ENCODE assay signal across 23 cellular contexts in genomic region chr5:85000671-85001070, GRCh38.
DNase-seq lines count a peak whose midpoint lies in the region; ATAC-seq and TF ChIP-seq lines count a peak whose summit lies in the region.
"Had no signal": no experiment of that assay in that cellular context is flagged by ENCODE, and none has a peak within 500 bp of the region (broad histone marks: within the 10 kb centered on the region; RNA-seq: fewer than 3 reads in every experiment).

No MANE protein-coding gene starts in this region.

- no peak overlapping the region for H3K14ac ChIP-seq in IMR-90 (replicated peaks; ENCODE audit: low read depth, low read length)

- H2AK9ac ChIP-seq in IMR-90 (replicated peaks; ENCODE audit: low read depth, low read length, poor library complexity), result no peak overlapping the region

- no peaks in the 10 kb centered on the region for H3K36me3 ChIP-seq in IMR-90 (ENCODE audit: control insufficient read depth, insufficient read depth, low read length)
- no peaks in the 10 kb centered on the region for H3K36me3 ChIP-seq in Karpas-422 (ENCODE audit: insufficient read depth, low read length)
- H3K36me3 ChIP-seq: esophagus squamous epithelium, heart right ventricle, neural progenitor cell had no signal

- BruUV-seq in IMR-90 (replicated peaks; lab: Mats Ljungman, UMichigan), result no TSS peak

- H4K91ac ChIP-seq in IMR-90 (ENCODE audit: insufficient read depth, low read depth, low read length), result no peak overlapping the region

- H3K9me2 ChIP-seq in Karpas-422 (replicated peaks; ENCODE audit: insufficient read depth, low read length), result no peaks in the 10 kb centered on the region

- no peak overlapping the region for H2BK15ac ChIP-seq in IMR-90 (ENCODE audit: low read depth, low read length)

- POLR2A ChIA-PET in IMR-90 (lab: Charles Lee; ENCODE audit: unreplicated experiment), result no interaction called here

- intact Hi-C loops in IMR-90 (cut with micrococcal nuclease), result no loop called here

- in situ Hi-C loops in IMR-90 (cut with MboI; ENCODE audit: low sequenced_read_pairs), result no loop called here

- H3K36me3 Mint-ChIP-seq in stimulated activated naive B cell treated with anti-CD40 and anti-IgM and Interleukin-4, amounts not matched to agents 10 μg/mL and 1 μg/mL and 100 μg/mL, for 72 hours, result no peaks in the 10 kb centered on the region
- H3K36me3 Mint-ChIP-seq: neural progenitor cell had no signal

- CTCF ChIA-PET in IMR-90 (lab: Yijun Ruan, JAX), result no interaction called here

- no peak for TF ChIP-seq CTCF in IMR-90 (conservative IDR thresholded peaks at IDR 0.05; ENCODE audit: low read depth, low read length)

- TF ChIP-seq RAD21 in IMR-90 (IDR thresholded peaks at IDR 0.05; ENCODE audit: low read length), result no peak

- H3K23ac ChIP-seq in IMR-90 (ENCODE audit: low read depth, low read length), result no peak overlapping the region

- H3K27ac ChIP-seq in IMR-90 (ENCODE audit: insufficient read depth, low read length), result no peak overlapping the region
- H3K27ac ChIP-seq in Karpas-422 (ENCODE audit: low read length), result no peak overlapping the region
- H3K27ac ChIP-seq: A549, esophagus squamous epithelium, heart right ventricle, neural progenitor cell, VCaP had no signal

- H3K4me2 ChIP-seq in IMR-90 (ENCODE audit: low read depth, low read length) (no peak overlapping the region), Karpas-422 (ENCODE audit: low read depth, low read length, poor library complexity, severe bottlenecking) (no peak overlapping the region)
- H3K4me2 ChIP-seq: A549, neural progenitor cell had no signal

- H4K8ac ChIP-seq in IMR-90 (ENCODE audit: low read depth in 2 of 2, low read length in 2 of 2), result no peak overlapping the region

- H3K79me2 ChIP-seq in Karpas-422 (ENCODE audit: low read length), result no peaks in the 10 kb centered on the region

- peaks cover 3 to 4% of the 10 kb centered on the region in 2 donors for H3K9me3 Mint-ChIP-seq in stimulated activated naive B cell treated with anti-CD40 and anti-IgM and Interleukin-4, amounts not matched to agents 10 μg/mL and 1 μg/mL and 100 μg/mL, for 72 hours
- H3K9me3 Mint-ChIP-seq: neural progenitor cell had no signal

- no peak overlapping the region for H3K56ac ChIP-seq in IMR-90 (ENCODE audit: extremely low read depth, insufficient read depth, low read length)

- no peak overlapping the region for H3K27ac Mint-ChIP-seq in stimulated activated naive B cell treated with anti-CD40 and anti-IgM and Interleukin-4, amounts not matched to agents 10 μg/mL and 1 μg/mL and 100 μg/mL, for 72 hours
- H3K27ac Mint-ChIP-seq: activated T-helper 2 cell treated with anti-CD3 and anti-CD28 coated beads, Interferon-gamma antibody, Interleukin-2, Interleukin-4, amounts not matched to agents 10 μg/mL and 5 μg/mL and 100 μg/mL, durations not matched to agents 14 hours and 24 hours and 36 hours; neural progenitor cell; stimulated activated naive CD8-positive, alpha-beta T cell treated with anti-CD3 and anti-CD28 coated beads, Interleukin-15, amount 100 ng/mL, for 72 hours; T-helper 17 cell had no signal

- H2AFZ ChIP-seq in IMR-90 (replicated peaks; ENCODE audit: low read length, poor library complexity) (no peak overlapping the region), Karpas-422 (ENCODE audit: low read length) (no peak overlapping the region)
- H2AFZ ChIP-seq: neural progenitor cell had no signal

- no peak overlapping the region for H2BK5ac ChIP-seq in IMR-90 (ENCODE audit: low read depth, low read length, poor library complexity, severe bottlenecking)

- no peak overlapping the region for H3K4ac ChIP-seq in IMR-90 (ENCODE audit: low read depth, low read length)

- no peak overlapping the region for H3K18ac ChIP-seq in IMR-90 (ENCODE audit: low read depth, low read length)

- no peaks in the 10 kb centered on the region for H3K9me1 ChIP-seq in IMR-90 (ENCODE audit: insufficient read depth, low read length)

- no peaks in the 10 kb centered on the region for H3K79me1 ChIP-seq in IMR-90 (ENCODE audit: low read depth in 1 of 2, low read length in 2 of 2)

- dilution Hi-C loops in IMR-90 (cut with HindIII; ENCODE audit: low sequenced_read_pairs, unreplicated experiment), result no loop called here

- H3K9me3 ChIP-seq in IMR-90 (ENCODE audit: control insufficient read depth, insufficient read depth, low read length), result no peaks in the 10 kb centered on the region; the same call in 1 of the 2 replicates
- peaks cover 12% of the 10 kb centered on the region for H3K9me3 ChIP-seq in Karpas-422 (ENCODE audit: low read length)
- H3K9me3 ChIP-seq: A549, esophagus squamous epithelium, heart right ventricle, mucosa of descending colon had no signal

- H3K4me3 ChIP-seq in IMR-90 (ENCODE audit: insufficient read depth, low read depth, low read length), result no peak overlapping the region
- H3K4me3 ChIP-seq in Karpas-422 (ENCODE audit: low read length), result no peak overlapping the region
- H3K4me3 ChIP-seq: A549, esophagus squamous epithelium, heart right ventricle, mucosa of descending colon, neural progenitor cell had no signal

- no peak overlapping the region for H2BK120ac ChIP-seq in IMR-90 (ENCODE audit: low read depth, low read length)

- no peaks in the 10 kb centered on the region for H3K4me1 ChIP-seq in IMR-90 (ENCODE audit: control insufficient read depth, insufficient read depth, low read length)
- no peaks in the 10 kb centered on the region for H3K4me1 ChIP-seq in Karpas-422 (ENCODE audit: low read length)
- H3K4me1 ChIP-seq: A549, esophagus squamous epithelium, heart right ventricle, neural progenitor cell had no signal

- no peak overlapping the region for H4K5ac ChIP-seq in IMR-90 (ENCODE audit: low read depth, low read length)

- H3K9ac ChIP-seq in IMR-90 (ENCODE audit: low read depth, low read length) (no peak overlapping the region), Karpas-422 (ENCODE audit: low read length) (no peak overlapping the region)
- H3K9ac ChIP-seq: neural progenitor cell had no signal

- DNase-seq in COLO829 (ENCODE audit: low spot score) (peak; percentile 79), IMR-90 (peak; percentile 24), astrocyte of the hippocampus (ENCODE audit: low read depth, low spot score) (peak; percentile 21), hepatic stellate cell (ENCODE audit: low spot score) (peak; percentile 14), HUDEP-2 (lab: John Stamatoyannopoulos, UW; ENCODE audit: unreplicated experiment in 76 of 76) (no peak), islet precursor cell (no peak), Karpas-422 (no peak)
- no peak for DNase-seq in stimulated activated naive B cell treated with anti-CD40 and anti-IgM and Interleukin-4, amounts not matched to agents 10 μg/mL and 1 μg/mL and 100 μg/mL, for 72 hours
- DNase-seq: activated CD8-positive, alpha-beta memory T cell treated with anti-CD3 and anti-CD28 coated beads, Interleukin-2, amount 50 U/mL, for 4 hours; C1 segment of cervical spinal cord; effector CD8-positive, alpha-beta T cell; esophagus squamous epithelium; GF-D8; heart right ventricle; mucosa of descending colon; NCI-H2171 treated with DMSO at 0.1 percent for 48 hours; stimulated activated CD4-positive, alpha-beta T cell treated with anti-CD3 and anti-CD28 coated beads, Interleukin-4, amount 100 ng/mL, for 24 hours; stimulated activated naive CD8-positive, alpha-beta T cell treated with anti-CD3 and anti-CD28 coated beads, Interleukin-15, amount 100 ng/mL, for 72 hours; T-helper 17 cell had no signal

- H2AK5ac ChIP-seq in IMR-90 (ENCODE audit: low read depth, low read length), result no peak overlapping the region

- H3K4me3 Mint-ChIP-seq in stimulated activated naive B cell treated with anti-CD40 and anti-IgM and Interleukin-4, amounts not matched to agents 10 μg/mL and 1 μg/mL and 100 μg/mL, for 72 hours, result no peak overlapping the region
- H3K4me3 Mint-ChIP-seq: neural progenitor cell; stimulated activated naive CD8-positive, alpha-beta T cell treated with anti-CD3 and anti-CD28 coated beads, Interleukin-15, amount 100 ng/mL, for 72 hours; T-helper 17 cell had no signal

- no peaks in the 10 kb centered on the region for H3K4me1 Mint-ChIP-seq in stimulated activated naive B cell treated with anti-CD40 and anti-IgM and Interleukin-4, amounts not matched to agents 10 μg/mL and 1 μg/mL and 100 μg/mL, for 72 hours
- H3K4me1 Mint-ChIP-seq: neural progenitor cell; stimulated activated naive CD8-positive, alpha-beta T cell treated with anti-CD3 and anti-CD28 coated beads, Interleukin-15, amount 100 ng/mL, for 72 hours; T-helper 17 cell had no signal

- no peaks in the 10 kb centered on the region for H3K27me3 Mint-ChIP-seq in stimulated activated naive B cell treated with anti-CD40 and anti-IgM and Interleukin-4, amounts not matched to agents 10 μg/mL and 1 μg/mL and 100 μg/mL, for 72 hours
- H3K27me3 Mint-ChIP-seq: stimulated activated naive CD8-positive, alpha-beta T cell treated with anti-CD3 and anti-CD28 coated beads, Interleukin-15, amount 100 ng/mL, for 72 hours; T-helper 17 cell had no signal

- no peak for TF ChIP-seq POLR2A in IMR-90 (IDR thresholded peaks at IDR 0.05; ENCODE audit: low read depth, low read length)

- H2BK20ac ChIP-seq in IMR-90 (ENCODE audit: low read depth, low read length), result no peak overlapping the region

- no peaks in the 10 kb centered on the region for H3K27me3 ChIP-seq in IMR-90 (ENCODE audit: control insufficient read depth, insufficient read depth, low read length)
- H3K27me3 ChIP-seq in Karpas-422 (ENCODE audit: low read length), result no peaks in the 10 kb centered on the region
- H3K27me3 ChIP-seq: esophagus squamous epithelium, heart right ventricle, neural progenitor cell had no signal

- no peaks in the 10 kb centered on the region for H4K20me1 ChIP-seq in IMR-90 (ENCODE audit: insufficient read depth, low read length)
- no peaks in the 10 kb centered on the region for H4K20me1 ChIP-seq in Karpas-422 (ENCODE audit: insufficient read depth, low read depth, low read length)

- no peak; the same call in 1 of the 2 replicates for ATAC-seq in IMR-90 (ENCODE audit: low read depth)
- ATAC-seq in stimulated activated naive B cell treated with anti-CD40 and anti-IgM and Interleukin-4, amounts not matched to agents 10 μg/mL and 1 μg/mL and 100 μg/mL, for 72 hours (replicated peaks), result no peak
- ATAC-seq: A549; heart right ventricle; mucosa of descending colon; stimulated activated naive CD8-positive, alpha-beta T cell treated with anti-CD3 and anti-CD28 coated beads, Interleukin-15, amount 100 ng/mL, for 72 hours; T-helper 17 cell had no signal

TF ChIP-seq in IMR-90, 13 proteins besides CTCF, POLR2A, EP300 and RAD21 (continues in another document):
- no peak for TF ChIP-seq USF2 (IDR thresholded peaks at IDR 0.05; ENCODE audit: low read depth, low read length)
- TF ChIP-seq RFX5 (IDR thresholded peaks at IDR 0.05; ENCODE audit: low read depth, low read length), result no peak
- TF ChIP-seq RCOR1 (IDR thresholded peaks at IDR 0.05; ENCODE audit: insufficient replicate concordance, low read length), result no peak
- TF ChIP-seq MAZ (IDR thresholded peaks at IDR 0.05; ENCODE audit: borderline replicate concordance, low read depth, low read length), result no peak

Comparison
In these comparisons a context has a peak if more than half of its experiments do, and no peak if none do; other contexts are left out.
1. DNase-seq: peak in COLO829 (single experiment), IMR-90 (single experiment), astrocyte of the hippocampus (single experiment) and hepatic stellate cell (single experiment); none in stimulated activated naive B cell treated with anti-CD40 and anti-IgM and Interleukin-4, amounts not matched to agents 10 μg/mL and 1 μg/mL and 100 μg/mL, for 72 hours (single experiment), HUDEP-2 (0 of 76), islet precursor cell (single experiment) and Karpas-422 (single experiment).